ENCODE assay signal across 1 cellular context in genomic region chr11:64124147-64124546, GRCh38.
TF ChIP-seq lines count a peak whose summit lies in the region.

No MANE protein-coding gene starts in this region.

TF ChIP-seq in K562, 482 proteins besides CTCF, POLR2A, EP300 and RAD21:
- TF ChIP-seq ZBTB33 (CRISPR knock-in tag; IDR thresholded peaks at IDR 0.05) (peak; percentile 37; the same call in 1 of the 2 replicates), VEZF1 (CRISPR knock-in tag; IDR thresholded peaks at IDR 0.05) (no peak), RB1 (IDR thresholded peaks at IDR 0.05; ENCODE audit: low read depth) (no peak), SOX6 (IDR thresholded peaks at IDR 0.05) (no peak), ELF1 (tag; IDR thresholded peaks at IDR 0.05) (no peak), POLR2AphosphoS2 (IDR thresholded peaks at IDR 0.05; ENCODE audit: low read length) (no peak), BHLHE40 (IDR thresholded peaks at IDR 0.05; ENCODE audit: low read length) (0 out of 2 replicates have a peak, but pooled peaks have one; percentile 9), MLX (CRISPR knock-in tag; conservative IDR thresholded peaks at IDR 0.05) (no peak), DMBX1 (CRISPR knock-in tag; IDR thresholded peaks at IDR 0.05; ENCODE audit: borderline replicate concordance) (no peak), ZNF445 (CRISPR knock-in tag; IDR thresholded peaks at IDR 0.05; ENCODE audit: low read depth) (no peak)
